In the genomic region with DNA sequence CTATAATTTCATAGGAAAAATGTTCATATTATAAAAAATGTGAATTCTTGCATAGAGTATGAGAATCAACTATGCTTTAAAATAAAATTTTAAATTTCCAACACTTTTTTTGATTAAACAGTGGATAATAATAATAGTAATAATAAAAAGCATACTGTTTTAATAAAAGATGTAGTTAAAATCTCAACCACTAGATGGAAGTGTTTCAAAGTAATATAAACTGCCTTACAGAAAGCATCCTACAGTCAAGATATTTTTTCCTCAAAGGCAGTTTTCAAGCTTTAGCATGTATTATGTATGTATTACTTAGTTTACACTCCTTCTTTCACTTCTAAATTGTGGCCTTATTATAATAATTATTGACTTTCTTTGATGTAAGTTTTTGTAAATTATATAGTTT, we compare ENCODE assay signal across 8 cellular contexts.
A peak's percentile ranks its signal among the peaks of the same experiment; 100 is the strongest.
DNase-seq lines count a peak whose midpoint lies in the region; ATAC-seq and TF ChIP-seq lines count a peak whose summit lies in the region.

No MANE protein-coding gene starts in this region.

- ATAC-seq in GM21723 (IDR thresholded peaks at IDR 0.05; ENCODE audit: unreplicated experiment) (peak; percentile 52), HG03469 (IDR thresholded peaks at IDR 0.05; ENCODE audit: unreplicated experiment) (no peak), HG03045 (IDR thresholded peaks at IDR 0.05; ENCODE audit: unreplicated experiment) (no peak)

- DNase-seq in CD14-positive monocyte (ENCODE audit: low spot score) (no peak), OCI-LY7 (ENCODE audit: low spot score) (peak; percentile 43), fibroblast of villous mesenchyme (ENCODE audit: low read depth) (peak; percentile 10), iPS-NIHi7 (ENCODE audit: extremely low spot score) (no peak), GOT3 (lab: John Stamatoyannopoulos, UW) (no peak)

- no peaks in the 10 kb centered on the region for H3K36me3 ChIP-seq in OCI-LY7 (ENCODE audit: insufficient read depth, low read length)

- POLR2A ChIA-PET in OCI-LY7 (lab: Charles Lee): no interaction called here

- H2AFZ ChIP-seq in OCI-LY7 (ENCODE audit: low read length): no peak overlapping the region

- no peak overlapping the region for H3K4me2 ChIP-seq in OCI-LY7 (ENCODE audit: low read length)

- no peaks in the 10 kb centered on the region for H3K79me2 ChIP-seq in OCI-LY7 (ENCODE audit: insufficient read depth, low read depth, low read length)

- H3K4me1 ChIP-seq in OCI-LY7 (ENCODE audit: insufficient read depth, low read length, poor library complexity, severe bottlenecking): no peaks in the 10 kb centered on the region

- peak; percentile 26 for TF ChIP-seq CTCF in CD14-positive monocyte (IDR thresholded peaks at IDR 0.05)
- TF ChIP-seq CTCF in OCI-LY7 (conservative IDR thresholded peaks at IDR 0.05; ENCODE audit: low read length): peak; percentile 78
- TF ChIP-seq CTCF in fibroblast of villous mesenchyme (IDR thresholded peaks at IDR 0.05; ENCODE audit: insufficient read depth, low read depth, low read length): no peak

- H3K9me3 ChIP-seq in OCI-LY7 (ENCODE audit: low read length): no peaks in the 10 kb centered on the region

- no peaks in the 10 kb centered on the region for H3K9me3 Mint-ChIP-seq in CD14-positive monocyte

- intact Hi-C loops in CD14-positive monocyte (cut with micrococcal nuclease) (no loop called here), OCI-LY7 (cut with micrococcal nuclease; ENCODE audit: unreplicated experiment) (no loop called here)

- CTCF ChIA-PET in OCI-LY7 (lab: Charles Lee; ENCODE audit: unreplicated experiment): no interaction called here

- peaks cover 0 to 2% (median 2%) of the 10 kb centered on the region in 3 donors for H3K27me3 Mint-ChIP-seq in CD14-positive monocyte (ENCODE audit: low read depth in 3 of 3)

- no TSS peak for BruUV-seq in OCI-LY7 (replicated peaks; lab: Mats Ljungman, UMichigan)

- no peaks in the 10 kb centered on the region for H3K9me2 ChIP-seq in OCI-LY7 (ENCODE audit: insufficient read depth, low read length)

- H4K20me1 ChIP-seq in OCI-LY7 (ENCODE audit: insufficient read depth, low read length): no peaks in the 10 kb centered on the region

- no peak overlapping the region for H3K4me3 Mint-ChIP-seq in CD14-positive monocyte

- H3K4me3 ChIP-seq in OCI-LY7 (ENCODE audit: low read depth, low read length, poor library complexity, severe bottlenecking) (no peak overlapping the region), fibroblast of villous mesenchyme (ENCODE audit: low read depth, low read length) (no peak overlapping the region)

- H3K4me1 Mint-ChIP-seq in CD14-positive monocyte: no peaks in the 10 kb centered on the region

- no peak overlapping the region for H3K27ac ChIP-seq in OCI-LY7 (ENCODE audit: low read depth, low read length, poor library complexity, severe bottlenecking)

- H3K27ac Mint-ChIP-seq in CD14-positive monocyte: no peak overlapping the region

- no peaks in the 10 kb centered on the region for H3K36me3 Mint-ChIP-seq in CD14-positive monocyte

Comparison
In these comparisons a context has a peak if more than half of its experiments do, and no peak if none do; other contexts are left out.
1. DNase-seq: peak in OCI-LY7 (single experiment) and fibroblast of villous mesenchyme (single experiment); none in CD14-positive monocyte (single experiment), iPS-NIHi7 (single experiment) and GOT3 (single experiment).